Comparison of ENCODE assay signal across 9 cellular contexts in the genomic region with DNA sequence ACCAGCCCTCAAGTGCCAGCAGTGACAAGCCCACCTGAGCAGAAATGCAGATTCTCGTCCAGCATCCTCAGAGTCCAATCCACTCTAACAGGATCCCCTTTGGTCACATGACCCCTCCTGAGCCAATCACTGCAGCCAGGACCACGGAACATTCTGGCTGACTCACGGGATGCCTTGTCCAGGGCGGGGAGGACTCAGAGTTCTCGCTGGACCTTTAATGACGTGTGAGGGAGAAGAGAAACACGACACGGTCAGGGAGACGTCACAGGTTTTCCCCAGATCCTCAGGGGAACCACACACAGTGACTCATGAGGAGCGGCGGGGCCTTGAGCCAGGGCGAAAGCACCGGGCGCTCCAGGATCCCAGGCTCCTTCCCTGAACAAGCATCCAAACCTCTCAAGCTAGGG.
DNase-seq lines count a peak whose midpoint lies in the region; ATAC-seq and TF ChIP-seq lines count a peak whose summit lies in the region.
"Had no signal": no experiment of that assay in that cellular context is flagged by ENCODE, and none has a peak within 500 bp of the region (broad histone marks: within the 10 kb centered on the region; RNA-seq: fewer than 3 reads in every experiment).

No MANE protein-coding gene starts in this region.

- H3K27me3 ChIP-seq in SK-N-SH (ENCODE audit: insufficient read depth), result no peaks in the 10 kb centered on the region
- no peaks in the 10 kb centered on the region for H3K27me3 ChIP-seq in brain microvascular endothelial cell (replicated peaks)
- no peaks in the 10 kb centered on the region for H3K27me3 ChIP-seq in uterus

- peaks cover 14% of the 10 kb centered on the region for H3K27me3 Mint-ChIP-seq in mesothelial cell of epicardium (ENCODE audit: low read depth)

- H3K9me3 ChIP-seq in SK-N-SH (peaks cover 3% of the 10 kb centered on the region; the same call in 1 of the 2 replicates), uterus (no peaks in the 10 kb centered on the region)

- no peaks in the 10 kb centered on the region for H3K9me2 ChIP-seq in SK-N-SH

- H3K36me3 ChIP-seq in SK-N-SH (replicated peaks in 1 of 2; ENCODE audit: control insufficient read depth in 1 of 2, insufficient read depth in 2 of 2, low read length in 1 of 2) (no peaks in the 10 kb centered on the region), brain microvascular endothelial cell (replicated peaks) (no peaks in the 10 kb centered on the region), uterus (no peaks in the 10 kb centered on the region)

- no peaks in the 10 kb centered on the region for H3F3A ChIP-seq in SK-N-SH (replicated peaks; ENCODE audit: insufficient read depth)

- peaks cover 7% of the 10 kb centered on the region for H3K9me3 Mint-ChIP-seq in mesothelial cell of epicardium

- H3K79me2 ChIP-seq in SK-N-SH (ENCODE audit: insufficient read depth), result no peaks in the 10 kb centered on the region

- POLR2A ChIA-PET in SK-N-SH (lab: Yijun Ruan, JAX), result no interaction called here

- intact Hi-C loops in uterus (cut with DNase I; ENCODE audit: low total_unique reads), result no loop called here

- DNase-seq in SK-N-SH, result peak; percentile 39
- peak; percentile 99 for DNase-seq in brain microvascular endothelial cell
- no peak for DNase-seq in mesothelial cell of epicardium (ENCODE audit: low spot score in 2 of 2, unreplicated experiment in 2 of 2)
- DNase-seq in uterus, result peak; percentile 72 to 73
- DNase-seq in activated CD4-positive, alpha-beta T cell treated with anti-CD3 and anti-CD28 coated beads, Interleukin-2, amount 50 U/mL, for 4 hours, result no peak
- DNase-seq: activated CD4-positive, alpha-beta T cell treated with anti-CD3 and anti-CD28 coated beads for 36 hours had no signal

- peaks cover 21% of the 10 kb centered on the region for H3K4me1 Mint-ChIP-seq in mesothelial cell of epicardium

- in situ Hi-C loops in brain microvascular endothelial cell (cut with HindIII; ENCODE audit: low pct_ligation_motif_present, low sequenced_read_pairs), result no loop called here

- H3K4me3 ChIP-seq in SK-N-SH (ENCODE audit: low read depth in 2 of 2, low read length in 1 of 2) (no peak overlapping the region), brain microvascular endothelial cell (ENCODE audit: low read depth, low read length) (no peak overlapping the region), uterus (no peak overlapping the region)

- no peaks in the 10 kb centered on the region for H3K36me3 Mint-ChIP-seq in mesothelial cell of epicardium

- CTCF ChIA-PET in SK-N-SH (lab: Yijun Ruan, JAX), result interaction anchor here (0.6 to 1.3 kb wide), 3 partner anchors 10 to 494 kb away, joined by 3 to 6 read pairs (median 4); no protein-coding TSS in a partner anchor

- no peak for TF ChIP-seq RAD21 in SK-N-SH (IDR thresholded peaks at IDR 0.05; ENCODE audit: low read length)

- no peak for ATAC-seq in SK-N-SH treated with all-trans-retinoic acid at 6 μM for 48 hours
- ATAC-seq in GM18519 (IDR thresholded peaks at IDR 0.05; ENCODE audit: low FRiP score, unreplicated experiment), result no peak
- no peak for ATAC-seq in HG03175 (IDR thresholded peaks at IDR 0.05; ENCODE audit: unreplicated experiment)
- ATAC-seq: activated CD4-positive, alpha-beta T cell treated with anti-CD3 and anti-CD28 coated beads for 36 hours had no signal

- TF ChIP-seq EP300 in SK-N-SH (IDR thresholded peaks at IDR 0.05; ENCODE audit: borderline replicate concordance in 1 of 2, low read depth in 1 of 2, low read length in 1 of 2), result no peak

- H3K4me2 ChIP-seq in SK-N-SH, result no peak overlapping the region

- H3K4me1 ChIP-seq in SK-N-SH (ENCODE audit: control insufficient read depth in 1 of 2, insufficient read depth in 2 of 2, low read depth in 1 of 2, low read length in 1 of 2) (peaks cover 0 to 37% of the 10 kb centered on the region in 2 experiments; a peak in 2 of 4 replicates), uterus (no peaks in the 10 kb centered on the region)

- TF ChIP-seq CTCF in SK-N-SH (IDR thresholded peaks at IDR 0.05) (no peak), brain microvascular endothelial cell (IDR thresholded peaks at IDR 0.05; ENCODE audit: low read depth, low read length, missing control alignments) (no peak), mesothelial cell of epicardium (IDR thresholded peaks at IDR 0.05; ENCODE audit: unreplicated experiment) (no peak), uterus (IDR thresholded peaks at IDR 0.05) (no peak)

- H4K20me1 ChIP-seq in SK-N-SH (ENCODE audit: insufficient read depth), result no peaks in the 10 kb centered on the region

- H3K4me3 Mint-ChIP-seq in mesothelial cell of epicardium, result no peak overlapping the region
- H3K4me3 Mint-ChIP-seq: activated CD4-positive, alpha-beta T cell treated with anti-CD3 and anti-CD28 coated beads for 36 hours had no signal

- H3K27ac Mint-ChIP-seq in mesothelial cell of epicardium, result peak overlapping the region; percentile 74
- H3K27ac Mint-ChIP-seq: activated CD4-positive, alpha-beta T cell treated with anti-CD3 and anti-CD28 coated beads for 36 hours had no signal

- WGBS in SK-N-SH (ENCODE audit: low lambda C conversion rate), result 49% methylated on average over 14 of the region's 14 CpGs

- no peak overlapping the region for H3K9ac ChIP-seq in SK-N-SH

- H2AFZ ChIP-seq in SK-N-SH (ENCODE audit: low read depth), result no peak overlapping the region

- TF ChIP-seq POLR2A in uterus (IDR thresholded peaks at IDR 0.05), result peak in 1 of 2 donors; percentile 20

- H3K27ac ChIP-seq in SK-N-SH (ENCODE audit: low read depth in 2 of 2, low read length in 1 of 2) (no peak overlapping the region; a peak in 1 of 4 replicates), brain microvascular endothelial cell (peak overlapping the region; percentile 96), uterus (peak overlapping the region; percentile 49 to 65)

TF ChIP-seq in SK-N-SH, 30 proteins besides CTCF, POLR2A, EP300 and RAD21:
- TF ChIP-seq NRF1 (IDR thresholded peaks at IDR 0.05; ENCODE audit: low read depth, low read length) (no peak), GABPA (IDR thresholded peaks at IDR 0.05; ENCODE audit: low read depth) (no peak)
- TF ChIP-seq, protein P1, sequence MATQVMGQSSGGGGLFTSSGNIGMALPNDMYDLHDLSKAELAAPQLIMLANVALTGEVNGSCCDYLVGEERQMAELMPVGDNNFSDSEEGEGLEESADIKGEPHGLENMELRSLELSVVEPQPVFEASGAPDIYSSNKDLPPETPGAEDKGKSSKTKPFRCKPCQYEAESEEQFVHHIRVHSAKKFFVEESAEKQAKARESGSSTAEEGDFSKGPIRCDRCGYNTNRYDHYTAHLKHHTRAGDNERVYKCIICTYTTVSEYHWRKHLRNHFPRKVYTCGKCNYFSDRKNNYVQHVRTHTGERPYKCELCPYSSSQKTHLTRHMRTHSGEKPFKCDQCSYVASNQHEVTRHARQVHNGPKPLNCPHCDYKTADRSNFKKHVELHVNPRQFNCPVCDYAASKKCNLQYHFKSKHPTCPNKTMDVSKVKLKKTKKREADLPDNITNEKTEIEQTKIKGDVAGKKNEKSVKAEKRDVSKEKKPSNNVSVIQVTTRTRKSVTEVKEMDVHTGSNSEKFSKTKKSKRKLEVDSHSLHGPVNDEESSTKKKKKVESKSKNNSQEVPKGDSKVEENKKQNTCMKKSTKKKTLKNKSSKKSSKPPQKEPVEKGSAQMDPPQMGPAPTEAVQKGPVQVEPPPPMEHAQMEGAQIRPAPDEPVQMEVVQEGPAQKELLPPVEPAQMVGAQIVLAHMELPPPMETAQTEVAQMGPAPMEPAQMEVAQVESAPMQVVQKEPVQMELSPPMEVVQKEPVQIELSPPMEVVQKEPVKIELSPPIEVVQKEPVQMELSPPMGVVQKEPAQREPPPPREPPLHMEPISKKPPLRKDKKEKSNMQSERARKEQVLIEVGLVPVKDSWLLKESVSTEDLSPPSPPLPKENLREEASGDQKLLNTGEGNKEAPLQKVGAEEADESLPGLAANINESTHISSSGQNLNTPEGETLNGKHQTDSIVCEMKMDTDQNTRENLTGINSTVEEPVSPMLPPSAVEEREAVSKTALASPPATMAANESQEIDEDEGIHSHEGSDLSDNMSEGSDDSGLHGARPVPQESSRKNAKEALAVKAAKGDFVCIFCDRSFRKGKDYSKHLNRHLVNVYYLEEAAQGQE (IDR thresholded peaks at IDR 0.05; ENCODE audit: low read depth, low read length), result no peak

TF ChIP-seq in SK-N-SH treated with all-trans-retinoic acid at 6 μM for 48 hours, 23 proteins besides CTCF, POLR2A, EP300 and RAD21:
- TF ChIP-seq, protein P2, sequence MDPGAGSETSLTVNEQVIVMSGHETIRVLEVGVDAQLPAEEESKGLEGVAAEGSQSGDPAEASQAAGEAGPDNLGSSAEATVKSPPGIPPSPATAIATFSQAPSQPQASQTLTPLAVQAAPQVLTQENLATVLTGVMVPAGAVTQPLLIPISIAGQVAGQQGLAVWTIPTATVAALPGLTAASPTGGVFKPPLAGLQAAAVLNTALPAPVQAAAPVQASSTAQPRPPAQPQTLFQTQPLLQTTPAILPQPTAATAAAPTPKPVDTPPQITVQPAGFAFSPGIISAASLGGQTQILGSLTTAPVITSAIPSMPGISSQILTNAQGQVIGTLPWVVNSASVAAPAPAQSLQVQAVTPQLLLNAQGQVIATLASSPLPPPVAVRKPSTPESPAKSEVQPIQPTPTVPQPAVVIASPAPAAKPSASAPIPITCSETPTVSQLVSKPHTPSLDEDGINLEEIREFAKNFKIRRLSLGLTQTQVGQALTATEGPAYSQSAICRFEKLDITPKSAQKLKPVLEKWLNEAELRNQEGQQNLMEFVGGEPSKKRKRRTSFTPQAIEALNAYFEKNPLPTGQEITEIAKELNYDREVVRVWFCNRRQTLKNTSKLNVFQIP (CRISPR knock-in tag; IDR thresholded peaks at IDR 0.05; ENCODE audit: borderline replicate concordance, low read depth), result no peak
- TF ChIP-seq TOX (CRISPR knock-in tag; IDR thresholded peaks at IDR 0.05; ENCODE audit: borderline replicate concordance), result no peak
- TF ChIP-seq ZNF8 (CRISPR knock-in tag; IDR thresholded peaks at IDR 0.05), result no peak
- no peak for TF ChIP-seq ZFP3 (CRISPR knock-in tag; IDR thresholded peaks at IDR 0.05)

Comparison
In these comparisons a context has a peak if more than half of its experiments do, and no peak if none do; other contexts are left out.
1. DNase-seq: peak in SK-N-SH (single experiment), brain microvascular endothelial cell (single experiment) and uterus (2 of 2); none in mesothelial cell of epicardium (0 of 2) and activated CD4-positive, alpha-beta T cell treated with anti-CD3 and anti-CD28 coated beads, Interleukin-2, amount 50 U/mL, for 4 hours (0 of 2).
2. H3K27ac ChIP-seq: peak in brain microvascular endothelial cell (single experiment) and uterus (2 of 2); none in SK-N-SH (0 of 2).